ENCODE assay signal across 7 cellular contexts in genomic region chr11:13999704-14000103, GRCh38. TPM values are rescaled to one million over a fixed set of nuclear protein-coding genes. Genes with fewer than 3 reads are reported as not detected.
"Had no signal": no experiment of that assay in that cellular context is flagged by ENCODE, and none has a peak within 500 bp of the region (broad histone marks: within the 10 kb centered on the region; RNA-seq: fewer than 3 reads in every experiment).

No MANE protein-coding gene starts in this region.

- H3K27ac ChIP-seq: HL-60 had no signal

- ATAC-seq: HepG2, K562 had no signal

- H3K4me3 ChIP-seq: K562 had no signal

- DNase-seq: IMR-90, KBM-7 had no signal

RNA-seq across cellular contexts. Expression of gene SPON1, which starts 37.2 kb away (rescaled TPM):
- total RNA-seq: HepG2, HT-29, HT1080, K562 had no signal
